8 cellular contexts compared by ENCODE assay signal in genomic region chr3:32500880-32501784, GRCh38. TPM values are rescaled to one million over a fixed set of nuclear protein-coding genes. Genes with fewer than 3 reads are reported as not detected.
DNase-seq lines count a peak whose midpoint lies in the region; ATAC-seq, FAIRE-seq and TF ChIP-seq lines count a peak whose summit lies in the region.

No MANE protein-coding gene starts in this region.

- H3K36me3 ChIP-seq in SJCRH30, result no peaks in the 10 kb centered on the region

- H3K4me3 ChIP-seq in SJCRH30, result peak overlapping the region; percentile 92
- peak overlapping the region; percentile 88 for H3K4me3 ChIP-seq in fibroblast of villous mesenchyme (ENCODE audit: low read depth, low read length)

- no peak for DNase-seq in GM19239 (ENCODE audit: insufficient read length, low spot score)
- DNase-seq in SJCRH30, result no peak
- DNase-seq in fibroblast of villous mesenchyme (ENCODE audit: low read depth), result peak; percentile 34
- DNase-seq in retina, result peak; percentile 32
- DNase-seq in SW 1271 (lab: John Stamatoyannopoulos, UW), result no peak

- no peaks in the 10 kb centered on the region for H3K4me1 ChIP-seq in SJCRH30

- H3K9me3 ChIP-seq in SJCRH30 (replicated peaks), result no peaks in the 10 kb centered on the region

- peak; percentile 23 for FAIRE-seq in GM19239 (lab: Jason Lieb, UNC)

- no peaks in the 10 kb centered on the region for H3K27me3 ChIP-seq in SJCRH30

- ATAC-seq in GM21737 (IDR thresholded peaks at IDR 0.05; ENCODE audit: unreplicated experiment), result no peak
- ATAC-seq in HG02973 (IDR thresholded peaks at IDR 0.05; ENCODE audit: unreplicated experiment), result no peak
- no peak for ATAC-seq in HG02623 (IDR thresholded peaks at IDR 0.05; ENCODE audit: unreplicated experiment)

- H3K27ac ChIP-seq in SJCRH30, result no peak overlapping the region

- no peak for TF ChIP-seq CTCF in fibroblast of villous mesenchyme (IDR thresholded peaks at IDR 0.05; ENCODE audit: insufficient read depth, low read depth, low read length)

RNA-seq across cellular contexts. Expression of gene CMTM6, which starts 1.5 kb away (rescaled TPM):
- total RNA-seq in SJCRH30 (2014; rRNA removed; shearing (Covaris generic)), result 34.9 and 36.8 TPM in 2 replicates
- total RNA-seq in fibroblast of villous mesenchyme, result 72.8 and 119 TPM in 2 replicates

Comparison
In these comparisons a context has a peak if more than half of its experiments do, and no peak if none do; other contexts are left out.
1. DNase-seq: peak in fibroblast of villous mesenchyme (single experiment) and retina (single experiment); none in GM19239 (single experiment), SJCRH30 (0 of 2) and SW 1271 (0 of 2).